ENCODE assay signal across 1 cellular context in the genomic region with DNA sequence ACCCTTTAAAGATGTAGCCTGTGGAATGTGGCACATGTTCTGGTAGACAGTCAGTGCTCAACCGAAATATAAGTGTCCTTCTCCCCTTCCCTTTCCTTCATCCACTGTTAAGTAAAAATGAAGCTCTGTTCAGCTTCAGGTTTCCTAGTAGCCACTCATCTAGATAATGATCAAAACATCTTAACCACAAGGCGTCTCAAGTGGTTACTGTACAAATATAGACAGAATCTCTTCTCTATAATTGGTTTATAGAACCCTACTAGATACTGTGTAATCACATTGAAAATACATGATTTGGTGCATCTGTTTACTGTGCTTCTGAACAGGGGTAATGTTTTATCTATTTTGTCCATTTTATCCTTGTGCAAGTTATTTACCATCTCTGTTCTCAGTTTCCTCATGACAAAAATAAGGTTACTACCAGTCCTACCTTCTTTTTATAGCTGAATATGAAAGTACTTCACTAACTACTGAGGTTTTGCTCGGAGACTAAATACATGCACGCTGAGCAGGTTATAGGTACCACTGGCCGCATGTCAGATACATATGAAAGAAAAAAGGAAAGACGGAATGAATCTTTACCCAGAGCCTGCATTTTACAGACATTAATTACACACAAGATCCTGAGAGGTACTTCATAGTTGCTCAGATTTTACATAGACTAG.
TF ChIP-seq lines count a peak whose summit lies in the region.

No MANE protein-coding gene starts in this region.

TF ChIP-seq in HepG2, 621 proteins besides CTCF, POLR2A, EP300 and RAD21:
- TF ChIP-seq, protein P1, sequence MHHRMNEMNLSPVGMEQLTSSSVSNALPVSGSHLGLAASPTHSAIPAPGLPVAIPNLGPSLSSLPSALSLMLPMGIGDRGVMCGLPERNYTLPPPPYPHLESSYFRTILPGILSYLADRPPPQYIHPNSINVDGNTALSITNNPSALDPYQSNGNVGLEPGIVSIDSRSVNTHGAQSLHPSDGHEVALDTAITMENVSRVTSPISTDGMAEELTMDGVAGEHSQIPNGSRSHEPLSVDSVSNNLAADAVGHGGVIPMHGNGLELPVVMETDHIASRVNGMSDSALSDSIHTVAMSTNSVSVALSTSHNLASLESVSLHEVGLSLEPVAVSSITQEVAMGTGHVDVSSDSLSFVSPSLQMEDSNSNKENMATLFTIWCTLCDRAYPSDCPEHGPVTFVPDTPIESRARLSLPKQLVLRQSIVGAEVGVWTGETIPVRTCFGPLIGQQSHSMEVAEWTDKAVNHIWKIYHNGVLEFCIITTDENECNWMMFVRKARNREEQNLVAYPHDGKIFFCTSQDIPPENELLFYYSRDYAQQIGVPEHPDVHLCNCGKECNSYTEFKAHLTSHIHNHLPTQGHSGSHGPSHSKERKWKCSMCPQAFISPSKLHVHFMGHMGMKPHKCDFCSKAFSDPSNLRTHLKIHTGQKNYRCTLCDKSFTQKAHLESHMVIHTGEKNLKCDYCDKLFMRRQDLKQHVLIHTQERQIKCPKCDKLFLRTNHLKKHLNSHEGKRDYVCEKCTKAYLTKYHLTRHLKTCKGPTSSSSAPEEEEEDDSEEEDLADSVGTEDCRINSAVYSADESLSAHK (CRISPR knock-in tag; IDR thresholded peaks at IDR 0.05; ENCODE audit: borderline replicate concordance): no peak
- TF ChIP-seq TCF7L2 (IDR thresholded peaks at IDR 0.05; ENCODE audit: low read depth, low read length): no peak
- TF ChIP-seq CBX5 (CRISPR knock-in tag; IDR thresholded peaks at IDR 0.05; ENCODE audit: borderline replicate concordance): no peak
- no peak for TF ChIP-seq HNRNPK (IDR thresholded peaks at IDR 0.05; ENCODE audit: low read depth, low read length, poor library complexity, severe bottlenecking)
- no peak for TF ChIP-seq GATAD2A (CRISPR knock-in tag; IDR thresholded peaks at IDR 0.05)
